ENCODE assay signal across 35 cellular contexts in the genomic region with DNA sequence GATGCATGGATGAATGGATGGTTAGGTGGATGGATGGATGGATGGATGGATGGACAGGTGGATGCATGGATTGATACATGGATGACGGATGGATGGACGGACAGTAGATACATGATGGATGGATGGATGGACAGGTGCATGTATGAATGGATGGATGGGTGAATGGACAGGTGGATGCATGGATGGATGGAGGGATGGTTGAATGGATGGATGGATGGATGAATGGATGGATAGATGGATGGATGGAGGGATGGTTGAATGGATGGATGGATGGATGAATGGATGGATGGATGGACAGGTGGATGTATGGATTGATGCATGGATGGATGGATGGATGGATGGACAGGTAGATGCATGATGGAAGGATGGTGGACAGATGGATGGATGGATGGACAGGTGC.
"Had no signal": no experiment of that assay in that cellular context is flagged by ENCODE, and none has a peak within 500 bp of the region (broad histone marks: within the 10 kb centered on the region; RNA-seq: fewer than 3 reads in every experiment).

No MANE protein-coding gene starts in this region.

- H3K27ac Mint-ChIP-seq: activated B cell treated with CpG ODN at 0.5 μM for 24 hours; activated CD8-positive, alpha-beta T cell treated with anti-CD3 and anti-CD28 coated beads for 36 hours; activated naive CD4-positive, alpha-beta T cell treated with anti-CD3 and anti-CD28 coated beads for 36 hours; activated naive CD4-positive, alpha-beta T cell treated with anti-CD3 and anti-CD28 coated beads, Interleukin-2, amount 50 U/mL, for 24 hours; activated naive CD8-positive, alpha-beta T cell treated with anti-CD3 and anti-CD28 coated beads for 36 hours; activated naive CD8-positive, alpha-beta T cell treated with anti-CD3 and anti-CD28 coated beads, Interleukin-2, amount 50 U/mL, for 24 hours; activated T-helper 1 cell treated with anti-CD3 and anti-CD28 coated beads, Interleukin-12 subunit alpha, Interleukin-12 subunit beta, Interleukin-2, Interleukin-4 antibody, amounts not matched to agents 30 ng/mL and 10 ng/mL and 1 ng/mL, durations not matched to agents 14 hours and 24 hours and 36 hours; activated T-helper 2 cell treated with anti-CD3 and anti-CD28 coated beads, Interferon-gamma antibody, Interleukin-2, Interleukin-4, amounts not matched to agents 10 μg/mL and 5 μg/mL and 100 μg/mL, durations not matched to agents 14 hours and 24 hours and 36 hours; effector memory CD8-positive, alpha-beta T cell; T-helper 17 cell; T-helper 2 cell treated with Interferon-gamma antibody and Interleukin-4, amounts not matched to agents 5 μg/mL and 100 μg/mL, for 36 hours had no signal

- ATAC-seq: activated CD4-positive, CD25-positive, alpha-beta regulatory T cell treated with anti-CD3 and anti-CD28 coated beads, Interleukin-2, amount 50 U/mL, for 24 hours; activated CD8-positive, alpha-beta T cell treated with anti-CD3 and anti-CD28 coated beads for 36 hours; activated naive CD8-positive, alpha-beta T cell treated with anti-CD3 and anti-CD28 coated beads, Interleukin-2, amount 50 U/mL, for 24 hours; body of pancreas; effector memory CD8-positive, alpha-beta T cell; foreskin keratinocyte; gastrocnemius medialis; heart left ventricle; T-helper 17 cell had no signal

- H3K27me3 Mint-ChIP-seq: activated B cell treated with CpG ODN at 0.5 μM for 24 hours; activated CD8-positive, alpha-beta T cell treated with anti-CD3 and anti-CD28 coated beads for 36 hours; activated naive CD4-positive, alpha-beta T cell treated with anti-CD3 and anti-CD28 coated beads, Interleukin-2, amount 50 U/mL, for 24 hours; activated naive CD8-positive, alpha-beta T cell treated with anti-CD3 and anti-CD28 coated beads for 36 hours; activated naive CD8-positive, alpha-beta T cell treated with anti-CD3 and anti-CD28 coated beads, Interleukin-2, amount 50 U/mL, for 24 hours; effector memory CD8-positive, alpha-beta T cell; T-helper 17 cell had no signal

- H3K4me3 ChIP-seq: adrenal gland, body of pancreas, esophagus muscularis mucosa, gastrocnemius medialis, heart left ventricle had no signal

- H3K4me1 Mint-ChIP-seq: activated B cell treated with CpG ODN at 0.5 μM for 24 hours; activated naive CD4-positive, alpha-beta T cell treated with anti-CD3 and anti-CD28 coated beads, Interleukin-2, amount 50 U/mL, for 24 hours; activated naive CD8-positive, alpha-beta T cell treated with anti-CD3 and anti-CD28 coated beads for 36 hours; activated naive CD8-positive, alpha-beta T cell treated with anti-CD3 and anti-CD28 coated beads, Interleukin-2, amount 50 U/mL, for 24 hours; T-helper 17 cell had no signal

- H3K9me3 ChIP-seq: adrenal gland, body of pancreas, esophagus muscularis mucosa, gastrocnemius medialis, heart left ventricle had no signal

- H3K36me3 Mint-ChIP-seq: activated naive CD4-positive, alpha-beta T cell treated with anti-CD3 and anti-CD28 coated beads, Interleukin-2, amount 50 U/mL, for 24 hours had no signal

- H3K27ac ChIP-seq: adrenal gland, body of pancreas, esophagus muscularis mucosa, foreskin keratinocyte, gastrocnemius medialis, heart left ventricle, WERI-Rb-1 had no signal

- DNase-seq: activated B cell treated with CpG ODN at 0.5 μM for 24 hours; activated CD4-positive, alpha-beta T cell treated with anti-CD3 and anti-CD28 coated beads for 48 hours; activated CD4-positive, alpha-beta T cell treated with anti-CD3 and anti-CD28 coated beads, Interleukin-2, amount 50 U/mL, for 1 hour; activated CD4-positive, alpha-beta T cell treated with anti-CD3 and anti-CD28 coated beads, Interleukin-2, amount 50 U/mL, for 48 hours; activated CD8-positive, alpha-beta memory T cell treated with anti-CD3 and anti-CD28 coated beads for 24 hours; activated CD8-positive, alpha-beta T cell treated with anti-CD3 and anti-CD28 coated beads for 36 hours; activated effector memory CD4-positive, alpha-beta T cell treated with anti-CD3 and anti-CD28 coated beads, Interleukin-2, amount 50 U/mL, for 16 hours; activated naive CD4-positive, alpha-beta T cell treated with anti-CD3 and anti-CD28 coated beads for 36 hours; activated naive CD8-positive, alpha-beta T cell treated with anti-CD3 and anti-CD28 coated beads for 36 hours; activated naive CD8-positive, alpha-beta T cell treated with anti-CD3 and anti-CD28 coated beads, Interleukin-2, amount 50 U/mL, for 24 hours; activated T-cell treated with anti-CD3 and anti-CD28 coated beads, Interleukin-2, amount 50 U/mL, for 48 hours; adrenal gland; amygdala; aorta; body of pancreas; caudate nucleus; cortex of kidney; dermis blood vessel endothelial cell; effector CD4-positive, alpha-beta T cell; effector memory CD8-positive, alpha-beta T cell; erythroblast; foreskin keratinocyte; gastrocnemius medialis; glutamatergic neuron; heart left ventricle; T-helper 17 cell; T1000; WERI-Rb-1 had no signal

- H3K9me3 Mint-ChIP-seq: activated B cell treated with CpG ODN at 0.5 μM for 24 hours; activated CD8-positive, alpha-beta T cell treated with anti-CD3 and anti-CD28 coated beads for 36 hours; activated naive CD4-positive, alpha-beta T cell treated with anti-CD3 and anti-CD28 coated beads for 36 hours; activated naive CD4-positive, alpha-beta T cell treated with anti-CD3 and anti-CD28 coated beads, Interleukin-2, amount 50 U/mL, for 24 hours; activated naive CD8-positive, alpha-beta T cell treated with anti-CD3 and anti-CD28 coated beads for 36 hours; activated naive CD8-positive, alpha-beta T cell treated with anti-CD3 and anti-CD28 coated beads, Interleukin-2, amount 50 U/mL, for 24 hours; activated T-helper 1 cell treated with anti-CD3 and anti-CD28 coated beads, Interleukin-12 subunit alpha, Interleukin-12 subunit beta, Interleukin-2, Interleukin-4 antibody, amounts not matched to agents 30 ng/mL and 10 ng/mL and 1 ng/mL, durations not matched to agents 14 hours and 24 hours and 36 hours; activated T-helper 2 cell treated with anti-CD3 and anti-CD28 coated beads, Interferon-gamma antibody, Interleukin-2, Interleukin-4, amounts not matched to agents 10 μg/mL and 5 μg/mL and 100 μg/mL, durations not matched to agents 14 hours and 24 hours and 36 hours; effector memory CD8-positive, alpha-beta T cell; T-helper 2 cell treated with Interferon-gamma antibody and Interleukin-4, amounts not matched to agents 5 μg/mL and 100 μg/mL, for 36 hours had no signal

- H3K4me1 ChIP-seq: adrenal gland, body of pancreas, esophagus muscularis mucosa, foreskin keratinocyte had no signal

- H3K4me3 Mint-ChIP-seq: activated B cell treated with CpG ODN at 0.5 μM for 24 hours; activated CD8-positive, alpha-beta T cell treated with anti-CD3 and anti-CD28 coated beads for 36 hours; activated naive CD4-positive, alpha-beta T cell treated with anti-CD3 and anti-CD28 coated beads for 36 hours; activated naive CD4-positive, alpha-beta T cell treated with anti-CD3 and anti-CD28 coated beads, Interleukin-2, amount 50 U/mL, for 24 hours; activated naive CD8-positive, alpha-beta T cell treated with anti-CD3 and anti-CD28 coated beads for 36 hours; activated naive CD8-positive, alpha-beta T cell treated with anti-CD3 and anti-CD28 coated beads, Interleukin-2, amount 50 U/mL, for 24 hours; activated T-helper 1 cell treated with anti-CD3 and anti-CD28 coated beads, Interleukin-12 subunit alpha, Interleukin-12 subunit beta, Interleukin-2, Interleukin-4 antibody, amounts not matched to agents 30 ng/mL and 10 ng/mL and 1 ng/mL, durations not matched to agents 14 hours and 24 hours and 36 hours; effector memory CD8-positive, alpha-beta T cell; T-helper 17 cell; T-helper 2 cell treated with Interferon-gamma antibody and Interleukin-4, amounts not matched to agents 5 μg/mL and 100 μg/mL, for 36 hours had no signal

- H3K36me3 ChIP-seq: adrenal gland, gastrocnemius medialis, heart left ventricle had no signal

- H3K27me3 ChIP-seq: adrenal gland, body of pancreas, esophagus muscularis mucosa, foreskin keratinocyte, gastrocnemius medialis, heart left ventricle had no signal

- FAIRE-seq: colon had no signal
